Comparison of ENCODE assay signal across 9 cellular contexts in genomic region chr10:88992945-88993537, GRCh38. TPM values are rescaled to one million over a fixed set of nuclear protein-coding genes. Genes with fewer than 3 reads are reported as not detected.
DNase-seq lines count a peak whose midpoint lies in the region; ATAC-seq and TF ChIP-seq lines count a peak whose summit lies in the region.
"Had no signal": no experiment of that assay in that cellular context is flagged by ENCODE, and none has a peak within 500 bp of the region (broad histone marks: within the 10 kb centered on the region; RNA-seq: fewer than 3 reads in every experiment).

No MANE protein-coding gene starts in this region.

- 25 to 37% methylated on average over 3 of the region's 3 CpGs for WGBS in esophagus, 2 donors

- H3K27me3 ChIP-seq in GM06990 (replicated peaks; ENCODE audit: control insufficient read depth, insufficient read depth, low read length) (no peaks in the 10 kb centered on the region), Peyer's patch (no peaks in the 10 kb centered on the region), esophagus (ENCODE audit: control insufficient read depth in 1 of 2, insufficient read depth in 2 of 2, low read length in 2 of 2) (no peaks in the 10 kb centered on the region)
- H3K27me3 ChIP-seq: SJSA1 had no signal

- H3K4me1 ChIP-seq in Peyer's patch (peaks cover 0 to 39% (median 5%) of the 10 kb centered on the region in 4 donors), esophagus (ENCODE audit: control insufficient read depth in 2 of 2, insufficient read depth in 2 of 2, low read length in 1 of 2) (no peaks in the 10 kb centered on the region)

- H3K27ac ChIP-seq in Peyer's patch = peak overlapping the region; percentile 91 to 98 (median 95)
- H3K27ac ChIP-seq in esophagus (ENCODE audit: low read depth in 2 of 2, low read length in 1 of 2) = peak overlapping the region; percentile 21 to 66

- no peak for TF ChIP-seq POLR2A in Peyer's patch (IDR thresholded peaks at IDR 0.05)

- H3K36me3 ChIP-seq in GM06990 (ENCODE audit: control insufficient read depth, insufficient read depth, low read length) = no peaks in the 10 kb centered on the region; the same call in 1 of the 2 replicates
- no peaks in the 10 kb centered on the region for H3K36me3 ChIP-seq in Peyer's patch
- no peaks in the 10 kb centered on the region for H3K36me3 ChIP-seq in esophagus (ENCODE audit: control insufficient read depth in 2 of 2, insufficient read depth in 2 of 2, low read length in 1 of 2)
- H3K36me3 ChIP-seq: SJSA1 had no signal

- H3K9me3 ChIP-seq in Peyer's patch (no peaks in the 10 kb centered on the region), esophagus (ENCODE audit: control insufficient read depth in 2 of 2, insufficient read depth in 1 of 2, low read depth in 1 of 2, low read length in 1 of 2) (no peaks in the 10 kb centered on the region)
- H3K9me3 ChIP-seq: SJSA1 had no signal

- DNase-seq in GM06990 (ENCODE audit: extremely low read depth, insufficient read length) = no peak
- no peak for DNase-seq in Peyer's patch
- DNase-seq in skeletal muscle cell (ENCODE audit: low read depth) = no peak
- no peak for DNase-seq in NOMO-1 treated with DMSO at 0.1 percent for 48 hours (lab: John Stamatoyannopoulos, UW; ENCODE audit: unreplicated experiment)

- TF ChIP-seq CTCF in GM06990 (IDR thresholded peaks at IDR 0.05; ENCODE audit: insufficient read depth, low read length, poor library complexity, severe bottlenecking) (no peak), Peyer's patch (IDR thresholded peaks at IDR 0.05) (no peak)

- peak overlapping the region; percentile 95 for H3K4me3 ChIP-seq in GM06990 (replicated peaks; ENCODE audit: low read depth, low read length)
- H3K4me3 ChIP-seq in Peyer's patch = peak overlapping the region in 3 of 4 donors; percentile 79 to 98 (median 91)
- H3K4me3 ChIP-seq in esophagus (ENCODE audit: low read depth in 1 of 2, low read length in 2 of 2) = peak overlapping the region; percentile 23 to 87
- H3K4me3 ChIP-seq in skeletal muscle cell (ENCODE audit: low read depth, low read length) = peak overlapping the region; percentile 81

- no peak for ATAC-seq in HG03139 (IDR thresholded peaks at IDR 0.05; ENCODE audit: unreplicated experiment)
- ATAC-seq in HG02571 (IDR thresholded peaks at IDR 0.05; ENCODE audit: unreplicated experiment) = no peak
- ATAC-seq in HG02885 (IDR thresholded peaks at IDR 0.05; ENCODE audit: poor library complexity, unreplicated experiment) = no peak

RNA-seq across cellular contexts. Expression of gene FAS, which starts 2.4 kb away (rescaled TPM):
- 10 to 100 TPM; 25.9 to 81.7 (median 29.2) TPM for total RNA-seq in Peyer's patch
- polyA plus RNA-seq in esophagus = 10 to 100 TPM in 1 of 2 donors, 1 to 10 TPM in 1; 8.8 to 10.2 TPM

RNA-seq across cellular contexts. Expression of gene ACTA2, which starts 40.5 kb away (rescaled TPM):
- 100 to 1,000 TPM in 3 of 4 donors, 10 to 100 TPM in 1; 83.5 to 342 (median 142) TPM for total RNA-seq in Peyer's patch
- 100 to 1,000 TPM; 164 to 713 TPM for polyA plus RNA-seq in esophagus
